Comparison of ENCODE assay signal across 12 cellular contexts in the genomic region with DNA sequence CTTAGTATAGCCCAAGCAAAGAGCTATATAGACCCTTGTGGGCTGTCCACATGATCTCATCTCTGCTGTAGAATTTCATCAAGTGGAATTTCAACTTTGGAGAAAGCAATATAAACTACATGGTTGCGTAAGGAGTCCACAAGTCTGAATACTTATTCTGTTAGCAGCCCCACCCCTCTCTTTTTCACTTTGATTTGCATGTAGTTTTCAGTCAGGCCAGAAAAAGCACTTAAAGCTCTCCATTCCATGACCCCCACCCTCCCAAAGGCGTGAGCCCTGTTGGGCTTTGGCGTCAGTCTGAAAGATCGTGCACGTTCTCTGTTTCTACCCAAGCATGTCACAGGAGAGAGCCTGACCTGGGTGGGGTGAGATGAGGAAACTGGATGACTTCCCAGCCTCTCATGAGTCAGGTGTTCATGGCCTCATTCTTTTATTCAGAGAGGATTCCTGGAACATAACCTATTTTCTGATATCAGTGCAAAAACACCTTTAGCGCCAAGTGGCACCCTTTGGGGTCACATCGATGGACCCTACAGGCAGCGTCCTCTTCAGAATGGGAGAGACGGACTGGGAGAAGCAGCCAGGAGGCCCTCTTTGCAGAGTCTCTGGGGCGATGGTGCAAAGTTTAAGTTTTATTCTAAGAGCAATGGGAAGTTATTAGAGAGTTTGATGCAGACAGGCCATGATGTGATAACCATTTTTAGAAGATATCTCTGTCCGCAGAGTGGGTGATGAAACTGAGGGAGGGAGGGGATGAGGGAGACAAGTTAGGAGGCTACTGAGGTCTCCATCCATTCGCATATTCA. TPM values are rescaled to one million over a fixed set of nuclear protein-coding genes. Genes with fewer than 3 reads are reported as not detected.
DNase-seq lines count a peak whose midpoint lies in the region; ATAC-seq and TF ChIP-seq lines count a peak whose summit lies in the region.
"Had no signal": no experiment of that assay in that cellular context is flagged by ENCODE, and none has a peak within 500 bp of the region (broad histone marks: within the 10 kb centered on the region; RNA-seq: fewer than 3 reads in every experiment).

No MANE protein-coding gene starts in this region.

- H3K27me3 Mint-ChIP-seq in HFFc6 (ENCODE audit: insufficient read depth), result peaks cover 3% of the 10 kb centered on the region

- peaks cover 3% of the 10 kb centered on the region for H3K9me3 ChIP-seq in upper lobe of right lung

- H3K27ac Mint-ChIP-seq in HFFc6, result no peak overlapping the region

- intact Hi-C loops in upper lobe of right lung (cut with DNase I), result no loop called here

- no peak overlapping the region for H3K4me3 ChIP-seq in fibroblast of mammary gland (ENCODE audit: control insufficient read depth, low read depth, low read length)
- no peak overlapping the region for H3K4me3 ChIP-seq in upper lobe of right lung

- no peak overlapping the region for H3K4me3 Mint-ChIP-seq in HFFc6

- peaks cover 60% of the 10 kb centered on the region for H3K4me1 Mint-ChIP-seq in HFFc6 (ENCODE audit: low read depth)

- H3K9me3 Mint-ChIP-seq in HFFc6, result peaks cover 9% of the 10 kb centered on the region

- H3K4me1 ChIP-seq in upper lobe of right lung, result peaks cover 19% of the 10 kb centered on the region

- ATAC-seq in upper lobe of right lung, result peak; percentile 92

- no peaks in the 10 kb centered on the region for H3K36me3 ChIP-seq in upper lobe of right lung

- TF ChIP-seq CTCF in fibroblast of mammary gland (conservative IDR thresholded peaks at IDR 0.05; ENCODE audit: control insufficient read depth, insufficient read depth, low read depth, low read length), result no peak
- TF ChIP-seq CTCF in upper lobe of right lung (IDR thresholded peaks at IDR 0.05), result no peak
- no peak for TF ChIP-seq CTCF in HFFc6 (IDR thresholded peaks at IDR 0.05)

- H3K27me3 ChIP-seq in upper lobe of right lung, result no peaks in the 10 kb centered on the region

- DNase-seq in DMS79 treated with DMSO at 0.1 percent for 48 hours (lab: John Stamatoyannopoulos, UW) (peak; percentile 3), DMS79 (lab: John Stamatoyannopoulos, UW) (no peak), fibroblast of mammary gland (ENCODE audit: low read depth) (peak; percentile 38), mucosa of gallbladder (ENCODE audit: low spot score) (peak; percentile 88), upper lobe of right lung (peak; percentile 73), SKM-1 (lab: John Stamatoyannopoulos, UW; ENCODE audit: unreplicated experiment) (no peak), T1000 (lab: John Stamatoyannopoulos, UW) (no peak), HFFc6 (no peak)
- DNase-seq: midbrain, NCI-H446 treated with DMSO at 0.1 percent for 48 hours had no signal

- peaks cover 14% of the 10 kb centered on the region for H3K36me3 Mint-ChIP-seq in HFFc6 (ENCODE audit: low read depth)

- H3K27ac ChIP-seq in upper lobe of right lung, result peak overlapping the region; percentile 68
- H3K27ac ChIP-seq: 22Rv1, VCaP had no signal

RNA-seq across cellular contexts. Expression of gene LSM3, which starts 55.8 kb away (rescaled TPM):
- total RNA-seq in mucosa of gallbladder (11.3 TPM), upper lobe of right lung (8.8 TPM)
- 10 to 100 TPM; 15.5 to 21.1 (median 18.7) TPM for total RNA-seq in HFFc6 (2021; fragmentation: NEBNext Ultra II Directional; extraction: Animal tissue kit (Norgen Biotek cat#: 25700))

RNA-seq across cellular contexts. Expression of gene XPC, which starts 56.0 kb away (rescaled TPM):
- total RNA-seq in mucosa of gallbladder (33.3 TPM), upper lobe of right lung (36.1 TPM)
- 10 to 100 TPM; 38.7 to 40.3 (median 39.5) TPM for total RNA-seq in HFFc6 (2021; fragmentation: NEBNext Ultra II Directional; extraction: Animal tissue kit (Norgen Biotek cat#: 25700))

Comparison
In these comparisons a context has a peak if more than half of its experiments do, and no peak if none do; other contexts are left out.
1. DNase-seq: peak in DMS79 treated with DMSO at 0.1 percent for 48 hours (single experiment), fibroblast of mammary gland (single experiment), mucosa of gallbladder (single experiment) and upper lobe of right lung (single experiment); none in DMS79 (single experiment), SKM-1 (single experiment), T1000 (single experiment) and HFFc6 (single experiment).